Comparison of ENCODE assay signal across 9 cellular contexts in genomic region chr4:86223472-86223871, GRCh38.
DNase-seq lines count a peak whose midpoint lies in the region; ATAC-seq, FAIRE-seq and TF ChIP-seq lines count a peak whose summit lies in the region.
"Had no signal": no experiment of that assay in that cellular context is flagged by ENCODE, and none has a peak within 500 bp of the region (broad histone marks: within the 10 kb centered on the region; RNA-seq: fewer than 3 reads in every experiment).

No MANE protein-coding gene starts in this region.

- no peak overlapping the region for H3K27ac ChIP-seq in kidney (ENCODE audit: low read depth in 2 of 2, low read length in 2 of 2)
- H3K27ac ChIP-seq: BLaER1 treated with 17β-estradiol and CSF1 and Interleukin-3, amounts not matched to agents 10 nM and 100 nM had no signal

- TF ChIP-seq CTCF in kidney (IDR thresholded peaks at IDR 0.05; ENCODE audit: borderline replicate concordance, extremely low read depth, insufficient read depth), result peak; percentile 29

- H3K4me1 ChIP-seq in kidney (ENCODE audit: control insufficient read depth in 1 of 2, insufficient read depth in 1 of 2, low read depth in 1 of 2, low read length in 2 of 2), result peaks cover 0 to 2% of the 10 kb centered on the region in 2 donors

- H3K9me3 ChIP-seq in kidney (ENCODE audit: control insufficient read depth in 1 of 2, low read length in 2 of 2), result no peaks in the 10 kb centered on the region
- H3K9me3 ChIP-seq: BLaER1 treated with 17β-estradiol and CSF1 and Interleukin-3, amounts not matched to agents 10 nM and 100 nM had no signal

- H3K9ac ChIP-seq in kidney (ENCODE audit: low read length in 2 of 2), result no peak overlapping the region
- H3K9ac ChIP-seq: BLaER1 treated with 17β-estradiol and CSF1 and Interleukin-3, amounts not matched to agents 10 nM and 100 nM had no signal

- ATAC-seq in HG02970 (IDR thresholded peaks at IDR 0.05; ENCODE audit: low FRiP score, unreplicated experiment), result peak; percentile 74
- ATAC-seq in HG03045 (IDR thresholded peaks at IDR 0.05; ENCODE audit: unreplicated experiment), result no peak

- no peak overlapping the region for H3K4me3 ChIP-seq in kidney (ENCODE audit: low read length in 2 of 2)
- H3K4me3 ChIP-seq: BLaER1 treated with 17β-estradiol and CSF1 and Interleukin-3, amounts not matched to agents 10 nM and 100 nM had no signal

- FAIRE-seq in kidney (lab: Jason Lieb, UNC), result no peak

- intact Hi-C loops in kidney (cut with DNase I), result no loop called here

- DNase-seq in NCI-H748 (lab: John Stamatoyannopoulos, UW; ENCODE audit: unreplicated experiment) (peak; percentile 19), NCI-H748 treated with DMSO at 0.1 percent for 48 hours (lab: John Stamatoyannopoulos, UW) (no peak), SK-N-DZ (ENCODE audit: low spot score) (peak; percentile 4), kidney (no peak), medulla oblongata (ENCODE audit: extremely low spot score) (no peak), epidermal melanocyte (ENCODE audit: insufficient read length, low spot score) (no peak)

- H3K36me3 ChIP-seq in kidney (ENCODE audit: control insufficient read depth in 1 of 2, insufficient read depth in 2 of 2, low read length in 2 of 2), result no peaks in the 10 kb centered on the region
- H3K36me3 ChIP-seq: BLaER1 treated with 17β-estradiol and CSF1 and Interleukin-3, amounts not matched to agents 10 nM and 100 nM had no signal

Comparison
In these comparisons a context has a peak if more than half of its experiments do, and no peak if none do; other contexts are left out.
1. DNase-seq: peak in NCI-H748 (single experiment) and SK-N-DZ (single experiment); none in NCI-H748 treated with DMSO at 0.1 percent for 48 hours (single experiment), kidney (single experiment), medulla oblongata (single experiment) and epidermal melanocyte (single experiment).